15 cellular contexts compared by ENCODE assay signal in genomic region chr10:121710971-121711370, GRCh38.
"Had no signal": no experiment of that assay in that cellular context is flagged by ENCODE, and none has a peak within 500 bp of the region (broad histone marks: within the 10 kb centered on the region; RNA-seq: fewer than 3 reads in every experiment).

No MANE protein-coding gene starts in this region.

- H2AFZ ChIP-seq: hepatocyte had no signal

- H3K27me3 ChIP-seq: foreskin keratinocyte, hepatocyte, thyroid gland had no signal

- H3K4me1 ChIP-seq: left ventricle myocardium inferior, lower lobe of right lung, suprapubic skin, thyroid gland had no signal

- H3K9me3 ChIP-seq: lower lobe of right lung, suprapubic skin, thyroid gland had no signal

- H3K36me3 ChIP-seq: left ventricle myocardium inferior, lower lobe of right lung, suprapubic skin, thyroid gland had no signal

- DNase-seq: effector memory CD8-positive, alpha-beta T cell; erythroblast; foreskin keratinocyte; kidney; left cardiac atrium; left ventricle myocardium inferior; lower lobe of right lung; midbrain; naive B cell; posterior cingulate gyrus; stimulated activated CD8-positive, alpha-beta memory T cell treated with anti-CD3 and anti-CD28 coated beads, Interleukin-4, amount 100 ng/mL, for 48 hours; stimulated activated naive CD8-positive, alpha-beta T cell treated with anti-CD3 and anti-CD28 coated beads, Interleukin-15, Interleukin-2, amounts not matched to agents 100 U/mL and 50 U/mL, for 24 hours; thyroid gland had no signal

- H3K79me2 ChIP-seq: hepatocyte had no signal

- H3K27ac ChIP-seq: foreskin keratinocyte, hepatocyte, lower lobe of right lung, suprapubic skin, thyroid gland had no signal

- H3K4me3 ChIP-seq: hepatocyte, lower lobe of right lung, suprapubic skin, thyroid gland had no signal
